In genomic region chr12:47942327-47943230, GRCh38 we compare ENCODE assay signal across 8 cellular contexts. TPM values are rescaled to one million over a fixed set of nuclear protein-coding genes. Genes with fewer than 3 reads are reported as not detected.
A peak's percentile ranks its signal among the peaks of the same experiment; 100 is the strongest.
DNase-seq lines count a peak whose midpoint lies in the region; ATAC-seq lines count a peak whose summit lies in the region.

No MANE protein-coding gene starts in this region.

- peaks cover 13% of the 10 kb centered on the region for H3K27me3 Mint-ChIP-seq in activated CD4-positive, alpha-beta T cell treated with anti-CD3 and anti-CD28 coated beads, Interleukin-2, amount 10 ng/mL, durations not matched to agents 7 days and 5 days
- peaks cover 11 to 25% (median 12%) of the 10 kb centered on the region in 3 donors for H3K27me3 Mint-ChIP-seq in immature natural killer cell (ENCODE audit: low read depth in 3 of 3)
- H3K27me3 Mint-ChIP-seq in stimulated activated naive B cell treated with anti-CD40 and anti-IgM and Interleukin-4, amounts not matched to agents 10 μg/mL and 1 μg/mL and 100 μg/mL, for 72 hours, result peaks cover 44 to 50% of the 10 kb centered on the region in 2 donors

- H3K36me3 Mint-ChIP-seq in activated CD4-positive, alpha-beta T cell treated with anti-CD3 and anti-CD28 coated beads, Interleukin-2, amount 10 ng/mL, durations not matched to agents 7 days and 5 days (ENCODE audit: low read depth), result no peaks in the 10 kb centered on the region
- H3K36me3 Mint-ChIP-seq in immature natural killer cell, result no peaks in the 10 kb centered on the region
- no peaks in the 10 kb centered on the region for H3K36me3 Mint-ChIP-seq in stimulated activated naive B cell treated with anti-CD40 and anti-IgM and Interleukin-4, amounts not matched to agents 10 μg/mL and 1 μg/mL and 100 μg/mL, for 72 hours

- H3K4me1 Mint-ChIP-seq in activated CD4-positive, alpha-beta T cell treated with anti-CD3 and anti-CD28 coated beads, Interleukin-2, amount 10 ng/mL, durations not matched to agents 7 days and 5 days, result peaks cover 2% of the 10 kb centered on the region
- peaks cover 20 to 23% of the 10 kb centered on the region in 2 donors for H3K4me1 Mint-ChIP-seq in immature natural killer cell
- peaks cover 17 to 23% of the 10 kb centered on the region in 2 donors for H3K4me1 Mint-ChIP-seq in stimulated activated naive B cell treated with anti-CD40 and anti-IgM and Interleukin-4, amounts not matched to agents 10 μg/mL and 1 μg/mL and 100 μg/mL, for 72 hours

- peak; percentile 76 to 82 for ATAC-seq in stimulated activated naive B cell treated with anti-CD40 and anti-IgM and Interleukin-4, amounts not matched to agents 10 μg/mL and 1 μg/mL and 100 μg/mL, for 72 hours (replicated peaks)
- ATAC-seq in HG02981 (IDR thresholded peaks at IDR 0.05; ENCODE audit: unreplicated experiment) (no peak), HG03432 (IDR thresholded peaks at IDR 0.05; ENCODE audit: unreplicated experiment) (no peak)

- POLR2A ChIA-PET in activated CD4-positive, alpha-beta T cell treated with anti-CD3 and anti-CD28 coated beads, Interleukin-2, amount 10 ng/mL, durations not matched to agents 7 days and 5 days (lab: Charles Lee), result no interaction called here

- no peaks in the 10 kb centered on the region for H3K9me3 Mint-ChIP-seq in activated CD4-positive, alpha-beta T cell treated with anti-CD3 and anti-CD28 coated beads, Interleukin-2, amount 10 ng/mL, durations not matched to agents 7 days and 5 days
- peaks cover 0 to 3% (median 0%) of the 10 kb centered on the region in 6 donors for H3K9me3 Mint-ChIP-seq in immature natural killer cell
- H3K9me3 Mint-ChIP-seq in stimulated activated naive B cell treated with anti-CD40 and anti-IgM and Interleukin-4, amounts not matched to agents 10 μg/mL and 1 μg/mL and 100 μg/mL, for 72 hours, result no peaks in the 10 kb centered on the region

- CTCF ChIA-PET in activated CD4-positive, alpha-beta T cell treated with anti-CD3 and anti-CD28 coated beads, Interleukin-2, amount 10 ng/mL, durations not matched to agents 7 days and 5 days (lab: Charles Lee), result no interaction called here

- no peak overlapping the region for H3K27ac Mint-ChIP-seq in activated CD4-positive, alpha-beta T cell treated with anti-CD3 and anti-CD28 coated beads, Interleukin-2, amount 10 ng/mL, durations not matched to agents 7 days and 5 days
- H3K27ac Mint-ChIP-seq in immature natural killer cell, result no peak overlapping the region
- H3K27ac Mint-ChIP-seq in stimulated activated naive B cell treated with anti-CD40 and anti-IgM and Interleukin-4, amounts not matched to agents 10 μg/mL and 1 μg/mL and 100 μg/mL, for 72 hours, result no peak overlapping the region

- DNase-seq in NOMO-1 (lab: John Stamatoyannopoulos, UW; ENCODE audit: unreplicated experiment in 2 of 2) (peak; percentile 2 to 27), NOMO-1 treated with dmso at 0.1 percent for 144 hours (lab: John Stamatoyannopoulos, UW; ENCODE audit: unreplicated experiment) (no peak), immature natural killer cell (peak in 2 of 3 donors; percentile 22 to 23), NCI-H146 treated with DMSO at 0.1 percent for 48 hours (lab: John Stamatoyannopoulos, UW; ENCODE audit: unreplicated experiment) (no peak)
- DNase-seq in activated CD4-positive, alpha-beta T cell treated with anti-CD3 and anti-CD28 coated beads, Interleukin-2, amount 10 ng/mL, durations not matched to agents 7 days and 5 days, result peak; percentile 22
- DNase-seq in stimulated activated naive B cell treated with anti-CD40 and anti-IgM and Interleukin-4, amounts not matched to agents 10 μg/mL and 1 μg/mL and 100 μg/mL, for 72 hours, result peak; percentile 12

- H3K4me3 Mint-ChIP-seq in activated CD4-positive, alpha-beta T cell treated with anti-CD3 and anti-CD28 coated beads, Interleukin-2, amount 10 ng/mL, durations not matched to agents 7 days and 5 days, result no peak overlapping the region
- no peak overlapping the region for H3K4me3 Mint-ChIP-seq in immature natural killer cell
- H3K4me3 Mint-ChIP-seq in stimulated activated naive B cell treated with anti-CD40 and anti-IgM and Interleukin-4, amounts not matched to agents 10 μg/mL and 1 μg/mL and 100 μg/mL, for 72 hours, result no peak overlapping the region

RNA-seq across cellular contexts. Expression of gene TMEM106C, which starts 20.8 kb away (rescaled TPM):
- total RNA-seq in activated CD4-positive, alpha-beta T cell treated with anti-CD3 and anti-CD28 coated beads, Interleukin-2, amount 10 ng/mL, durations not matched to agents 7 days and 5 days, result 100 to 1,000 TPM; 145 to 181 TPM
- 10 to 100 TPM; 56.9 to 73.5 (median 62.6) TPM for polyA plus RNA-seq in immature natural killer cell

RNA-seq across cellular contexts. Expression of gene VDR, which starts 37.8 kb away (rescaled TPM):
- 10 to 100 TPM; 16.4 to 17.3 TPM for total RNA-seq in activated CD4-positive, alpha-beta T cell treated with anti-CD3 and anti-CD28 coated beads, Interleukin-2, amount 10 ng/mL, durations not matched to agents 7 days and 5 days
- under 1 TPM in 1 of 3 donors, not detected in 2; 0.04 TPM for polyA plus RNA-seq in immature natural killer cell

Comparison
In these comparisons a context has a peak if more than half of its experiments do, and no peak if none do; other contexts are left out.
1. DNase-seq: peak in NOMO-1 (2 of 2), activated CD4-positive, alpha-beta T cell treated with anti-CD3 and anti-CD28 coated beads, Interleukin-2, amount 10 ng/mL, durations not matched to agents 7 days and 5 days (single experiment), immature natural killer cell (2 of 3) and stimulated activated naive B cell treated with anti-CD40 and anti-IgM and Interleukin-4, amounts not matched to agents 10 μg/mL and 1 μg/mL and 100 μg/mL, for 72 hours (single experiment); none in NOMO-1 treated with dmso at 0.1 percent for 144 hours (single experiment) and NCI-H146 treated with DMSO at 0.1 percent for 48 hours (single experiment).
2. ATAC-seq: peak in stimulated activated naive B cell treated with anti-CD40 and anti-IgM and Interleukin-4, amounts not matched to agents 10 μg/mL and 1 μg/mL and 100 μg/mL, for 72 hours (2 of 2); none in HG02981 (single experiment) and HG03432 (single experiment).